In genomic region chr1:229275005-229275404, GRCh38 we compare ENCODE assay signal across 15 cellular contexts. TPM values are rescaled to one million over a fixed set of nuclear protein-coding genes. Genes with fewer than 3 reads are reported as not detected.
DNase-seq lines count a peak whose midpoint lies in the region; ATAC-seq, FAIRE-seq and TF ChIP-seq lines count a peak whose summit lies in the region.
"Had no signal": no experiment of that assay in that cellular context is flagged by ENCODE, and none has a peak within 500 bp of the region (broad histone marks: within the 10 kb centered on the region; RNA-seq: fewer than 3 reads in every experiment).

No MANE protein-coding gene starts in this region.

- H3K9me1 ChIP-seq in IMR-90 (ENCODE audit: insufficient read depth, low read length), result peaks cover 17% of the 10 kb centered on the region

- ATAC-seq in IMR-90 (ENCODE audit: low read depth) (no peak), body of pancreas (no peak), right lobe of liver (no peak), HG02840 (IDR thresholded peaks at IDR 0.05; ENCODE audit: low FRiP score, unreplicated experiment) (no peak), HG02571 (IDR thresholded peaks at IDR 0.05; ENCODE audit: unreplicated experiment) (no peak), pancreas (no peak)
- ATAC-seq: HCT116 had no signal

- H3K4me3 ChIP-seq in IMR-90 (ENCODE audit: insufficient read depth, low read depth, low read length) (no peak overlapping the region), body of pancreas (no peak overlapping the region), right lobe of liver (no peak overlapping the region), stomach (no peak overlapping the region), pancreas (no peak overlapping the region)
- H3K4me3 ChIP-seq: GM23248 had no signal

- no peaks in the 10 kb centered on the region for H3K27me3 ChIP-seq in IMR-90 (ENCODE audit: control insufficient read depth, insufficient read depth, low read length)
- H3K27me3 ChIP-seq in body of pancreas, result no peaks in the 10 kb centered on the region
- H3K27me3 ChIP-seq in right lobe of liver, result no peaks in the 10 kb centered on the region
- H3K27me3 ChIP-seq in stomach, result no peaks in the 10 kb centered on the region
- H3K27me3 ChIP-seq in pancreas, result no peaks in the 10 kb centered on the region

- H2BK20ac ChIP-seq in IMR-90 (ENCODE audit: low read depth, low read length), result no peak overlapping the region

- TF ChIP-seq POLR2A in IMR-90 (IDR thresholded peaks at IDR 0.05; ENCODE audit: low read depth, low read length) (no peak), body of pancreas (IDR thresholded peaks at IDR 0.05) (no peak), right lobe of liver (IDR thresholded peaks at IDR 0.05) (no peak), stomach (IDR thresholded peaks at IDR 0.05) (no peak)

- no peak overlapping the region for H2BK5ac ChIP-seq in IMR-90 (ENCODE audit: low read depth, low read length, poor library complexity, severe bottlenecking)

- H2BK15ac ChIP-seq in IMR-90 (ENCODE audit: low read depth, low read length), result no peak overlapping the region

- H3K9me3 ChIP-seq in IMR-90 (ENCODE audit: control insufficient read depth, insufficient read depth, low read length) (0 out of 2 replicates have a peak, but pooled peaks cover 2% of the 10 kb centered on the region), body of pancreas (no peaks in the 10 kb centered on the region), right lobe of liver (no peaks in the 10 kb centered on the region), stomach (no peaks in the 10 kb centered on the region), pancreas (no peaks in the 10 kb centered on the region)

- intact Hi-C loops in IMR-90 (cut with micrococcal nuclease), result no loop called here
- intact Hi-C loops in body of pancreas (cut with DNase I), result no loop called here
- intact Hi-C loops in right lobe of liver (cut with DNase I), result no loop called here
- intact Hi-C loops in stomach (cut with DNase I; ENCODE audit: low total_unique reads), result loop anchor here (10.0 kb wide), 1 partner anchor 70 kb away; the partner anchor contains the start of gene CCSAP
- intact Hi-C loops in pancreas (cut with DNase I), result no loop called here

- no peak for FAIRE-seq in pancreas (lab: Jason Lieb, UNC)
- FAIRE-seq: GM18507, H54 had no signal

- no peak overlapping the region for H2AK5ac ChIP-seq in IMR-90 (ENCODE audit: low read depth, low read length)

- DNase-seq in IMR-90, result no peak
- no peak for DNase-seq in body of pancreas
- DNase-seq in right lobe of liver, result no peak
- no peak for DNase-seq in stomach
- DNase-seq in pancreas, result no peak
- DNase-seq in NCI-H510A treated with DMSO at 0.1 percent for 48 hours (lab: John Stamatoyannopoulos, UW), result no peak
- DNase-seq: CD8-positive, alpha-beta memory T cell; GM23248 had no signal

- no peak overlapping the region for H2AFZ ChIP-seq in IMR-90 (replicated peaks; ENCODE audit: low read length, poor library complexity)
- H2AFZ ChIP-seq: GM23248 had no signal

- CTCF ChIA-PET in IMR-90 (lab: Yijun Ruan, JAX), result interaction anchor here (0.6 kb wide), 1 partner anchor 216 kb away, joined by 3 read pairs; no protein-coding TSS in a partner anchor

- no peak overlapping the region for H2AK9ac ChIP-seq in IMR-90 (replicated peaks; ENCODE audit: low read depth, low read length, poor library complexity)

- no peak overlapping the region for H3K4me2 ChIP-seq in IMR-90 (ENCODE audit: low read depth, low read length)
- H3K4me2 ChIP-seq: KMS-11 had no signal

- in situ Hi-C loops in IMR-90 (cut with MboI; ENCODE audit: low sequenced_read_pairs), result no loop called here

- H3K27ac ChIP-seq in IMR-90 (ENCODE audit: insufficient read depth, low read length), result no peak overlapping the region
- H3K27ac ChIP-seq in body of pancreas, result peak overlapping the region in 3 of 4 donors; percentile 92 to 96 (median 94)
- H3K27ac ChIP-seq in right lobe of liver, result peak overlapping the region in 2 of 3 donors; percentile 95
- peak overlapping the region in 3 of 5 donors; percentile 55 to 95 (median 88) for H3K27ac ChIP-seq in stomach
- H3K27ac ChIP-seq in pancreas, result no peak overlapping the region
- H3K27ac ChIP-seq: GM23248, HL-60, KMS-11 had no signal

- no peak for TF ChIP-seq EP300 in stomach (IDR thresholded peaks at IDR 0.05)

- no peak overlapping the region for H3K4ac ChIP-seq in IMR-90 (ENCODE audit: low read depth, low read length)

- H2BK120ac ChIP-seq in IMR-90 (ENCODE audit: low read depth, low read length), result no peak overlapping the region

- TF ChIP-seq CTCF in IMR-90 (conservative IDR thresholded peaks at IDR 0.05; ENCODE audit: low read depth, low read length), result no peak
- no peak for TF ChIP-seq CTCF in body of pancreas (IDR thresholded peaks at IDR 0.05)
- no peak for TF ChIP-seq CTCF in right lobe of liver (IDR thresholded peaks at IDR 0.05)
- TF ChIP-seq CTCF in stomach (IDR thresholded peaks at IDR 0.05), result no peak
- no peak for TF ChIP-seq CTCF in pancreas (IDR thresholded peaks at IDR 0.05)

- H3K79me1 ChIP-seq in IMR-90 (ENCODE audit: low read depth in 1 of 2, low read length in 2 of 2), result peaks cover 41 to 74% of the 10 kb centered on the region in 2 experiments

- H3K4me1 ChIP-seq in IMR-90 (ENCODE audit: control insufficient read depth, insufficient read depth, low read length) (peaks cover 17% of the 10 kb centered on the region), body of pancreas (peaks cover 79% of the 10 kb centered on the region), right lobe of liver (peaks cover 0 to 47% (median 13%) of the 10 kb centered on the region in 4 donors), stomach (peaks cover 49 to 92% (median 70%) of the 10 kb centered on the region in 4 donors), pancreas (peaks cover 14 to 45% (median 41%) of the 10 kb centered on the region in 3 donors)

- H3K36me3 ChIP-seq in IMR-90 (ENCODE audit: control insufficient read depth, insufficient read depth, low read length) (0 out of 2 replicates have a peak, but pooled peaks cover 2% of the 10 kb centered on the region), body of pancreas (replicated peaks in 1 of 2; ENCODE audit: insufficient read depth in 1 of 2, low read depth in 2 of 2) (no peaks in the 10 kb centered on the region), right lobe of liver (no peaks in the 10 kb centered on the region), stomach (peaks cover 0 to 11% (median 0%) of the 10 kb centered on the region in 4 donors), pancreas (no peaks in the 10 kb centered on the region)

- dilution Hi-C loops in IMR-90 (cut with HindIII; ENCODE audit: low sequenced_read_pairs, unreplicated experiment), result no loop called here

- no peak overlapping the region for H4K5ac ChIP-seq in IMR-90 (ENCODE audit: low read depth, low read length)

- H4K8ac ChIP-seq in IMR-90 (ENCODE audit: low read depth in 2 of 2, low read length in 2 of 2), result no peak overlapping the region

- no TSS peak for BruUV-seq in IMR-90 (replicated peaks; lab: Mats Ljungman, UMichigan)

- WGBS in IMR-90 (ENCODE audit: extremely low coverage in 2 of 2, insufficient read length in 1 of 2), 2 experiments, result 100% methylated on average over 1 of the region's 2 CpGs; no CpG with 5 or more reads in 1 of the 2 experiments
- 94 to 95% methylated on average over 2 of the region's 2 CpGs for WGBS in body of pancreas, 2 donors
- WGBS in right lobe of liver (ENCODE audit: insufficient coverage, low coverage, low lambda C conversion rate, missing lambda C conversion rate), result 84% methylated on average over 2 of the region's 2 CpGs
- WGBS in stomach, 5 donors, result 84 to 96% (median 93%) methylated on average over 2 of the region's 2 CpGs
- WGBS in pancreas, 2 donors, result 91 to 98% methylated on average over 2 of the region's 2 CpGs

- TF ChIP-seq RAD21 in IMR-90 (IDR thresholded peaks at IDR 0.05; ENCODE audit: low read length), result no peak

- peak overlapping the region; percentile 45; the same call in 1 of the 2 replicates for H3K23ac ChIP-seq in IMR-90 (ENCODE audit: low read depth, low read length)

- no peak overlapping the region for H3K14ac ChIP-seq in IMR-90 (replicated peaks; ENCODE audit: low read depth, low read length)

- POLR2A ChIA-PET in IMR-90 (lab: Charles Lee; ENCODE audit: unreplicated experiment), result no interaction called here

- no peak overlapping the region for H3K9ac ChIP-seq in IMR-90 (ENCODE audit: low read depth, low read length)
- H3K9ac ChIP-seq: GM23248, KMS-11 had no signal

- H4K91ac ChIP-seq in IMR-90 (ENCODE audit: insufficient read depth, low read depth, low read length), result no peak overlapping the region

- H3K18ac ChIP-seq in IMR-90 (ENCODE audit: low read depth, low read length), result no peak overlapping the region

- H3K56ac ChIP-seq in IMR-90 (ENCODE audit: extremely low read depth, insufficient read depth, low read length), result no peak overlapping the region

- H4K20me1 ChIP-seq in IMR-90 (ENCODE audit: insufficient read depth, low read length), result peaks cover 40% of the 10 kb centered on the region

TF ChIP-seq in IMR-90, 13 proteins besides CTCF, POLR2A, EP300 and RAD21:
- no peak for TF ChIP-seq SMC3 (IDR thresholded peaks at IDR 0.05; ENCODE audit: low read depth, low read length)
- TF ChIP-seq FOS (IDR thresholded peaks at IDR 0.05; ENCODE audit: low read depth, low read length), result no peak
- no peak for TF ChIP-seq RFX5 (IDR thresholded peaks at IDR 0.05; ENCODE audit: low read depth, low read length)

RNA-seq across cellular contexts. Expression of gene RAB4A, which starts 4.1 kb away (rescaled TPM):
- 26.2 and 33.3 TPM in 2 replicates for total RNA-seq in IMR-90 (2012; rRNA removed)
- 23.9 and 25.6 TPM in 2 replicates for polyA plus RNA-seq in IMR-90 (2012; rRNA removed)
- polyA plus RNA-seq in IMR-90 (2012; cell fraction: cytosol; rRNA removed), result 24.6 and 26.8 TPM in 2 replicates
- polyA plus RNA-seq in IMR-90 (2012; cell fraction: nucleus; rRNA removed; ENCODE audit: low replicate concordance), result 9.4 and 14.7 TPM in 2 replicates
- total RNA-seq in body of pancreas, result 10 to 100 TPM; 12.5 to 69.0 TPM
- total RNA-seq in right lobe of liver, result 10 to 100 TPM; 23.3 to 66.4 (median 50.0) TPM
- total RNA-seq in stomach, result 100 to 1,000 TPM in 1 of 5 donors, 10 to 100 TPM in 4; 24.1 to 277 (median 41.4) TPM
- 10 to 100 TPM; 43.8 to 90.6 (median 58.9) TPM for polyA plus RNA-seq in stomach
- total RNA-seq in pancreas, result 10 to 100 TPM; 50.9 to 67.4 (median 57.3) TPM
- 10 to 100 TPM; 14.5 to 23.4 TPM for polyA plus RNA-seq in pancreas

Comparison
In these comparisons a context has a peak if more than half of its experiments do, and no peak if none do; other contexts are left out.
1. H3K27ac ChIP-seq: peak in body of pancreas (3 of 4), right lobe of liver (2 of 3) and stomach (3 of 5); none in IMR-90 (single experiment) and pancreas (0 of 4).